Comparison of ENCODE assay signal across 8 cellular contexts in the genomic region with DNA sequence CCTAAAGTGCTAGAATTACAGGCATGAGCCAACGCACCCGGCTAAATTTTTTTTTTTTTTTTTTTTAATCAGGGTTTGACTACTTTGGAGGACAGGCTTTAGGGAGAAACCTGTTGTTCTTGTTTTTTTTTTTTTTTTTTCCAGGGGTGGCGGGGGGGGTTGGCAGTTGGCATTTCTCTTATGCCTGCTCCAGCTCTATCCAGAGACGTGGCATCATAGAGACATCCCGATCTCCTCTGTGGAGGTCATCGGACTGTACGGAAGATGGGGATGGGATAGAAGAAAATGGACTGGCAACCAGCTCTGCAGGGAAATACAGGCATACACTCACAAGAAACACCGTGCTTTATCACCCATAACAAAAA.
DNase-seq lines count a peak whose midpoint lies in the region; ATAC-seq and TF ChIP-seq lines count a peak whose summit lies in the region.

No MANE protein-coding gene starts in this region.

- H3K4me1 ChIP-seq in SJCRH30 (peaks cover 11% of the 10 kb centered on the region), esophagus squamous epithelium (peaks cover 17 to 51% (median 26%) of the 10 kb centered on the region in 3 donors), rectal smooth muscle tissue (ENCODE audit: control insufficient read depth, insufficient read depth, low read length) (no peaks in the 10 kb centered on the region)

- intact Hi-C loops in esophagus squamous epithelium (cut with DNase I), result no loop called here

- no peak for TF ChIP-seq CTCF in esophagus squamous epithelium (IDR thresholded peaks at IDR 0.05)

- ATAC-seq in GM18873 (IDR thresholded peaks at IDR 0.05; ENCODE audit: low FRiP score, unreplicated experiment), result no peak
- ATAC-seq in GM21381 (IDR thresholded peaks at IDR 0.05; ENCODE audit: unreplicated experiment), result no peak

- H3K36me3 ChIP-seq in SJCRH30 (no peaks in the 10 kb centered on the region), esophagus squamous epithelium (no peaks in the 10 kb centered on the region), rectal smooth muscle tissue (ENCODE audit: control insufficient read depth, insufficient read depth, low read length) (no peaks in the 10 kb centered on the region)

- 28 to 30% methylated on average over 5 to 7 of the region's 8 CpGs for WGBS in esophagus squamous epithelium, 2 donors

- H3K9ac ChIP-seq in rectal smooth muscle tissue (ENCODE audit: low read length), result no peak overlapping the region

- H3K9me3 ChIP-seq in SJCRH30 (replicated peaks) (no peaks in the 10 kb centered on the region), esophagus squamous epithelium (no peaks in the 10 kb centered on the region)

- H3K27me3 ChIP-seq in SJCRH30 (no peaks in the 10 kb centered on the region; the same call in 1 of the 2 replicates), esophagus squamous epithelium (no peaks in the 10 kb centered on the region), rectal smooth muscle tissue (ENCODE audit: control insufficient read depth, insufficient read depth, low read length) (no peaks in the 10 kb centered on the region)

- no peak for TF ChIP-seq POLR2A in esophagus squamous epithelium (IDR thresholded peaks at IDR 0.05)

- H3K4me3 ChIP-seq in SJCRH30 (peak overlapping the region; percentile 49), esophagus squamous epithelium (peak overlapping the region; percentile 18 to 60 (median 42)), rectal smooth muscle tissue (ENCODE audit: low read length) (peak overlapping the region; percentile 54)

- H3K27ac ChIP-seq in SJCRH30 (peak overlapping the region; percentile 62; the same call in 1 of the 2 replicates), esophagus squamous epithelium (peak overlapping the region; percentile 43 to 87 (median 72)), rectal smooth muscle tissue (ENCODE audit: low read depth, low read length) (peak overlapping the region; percentile 27)

- peak; percentile 84 for DNase-seq in DMS53 (lab: John Stamatoyannopoulos, UW)
- DNase-seq in SJCRH30, result no peak
- no peak for DNase-seq in esophagus squamous epithelium (lab: John Stamatoyannopoulos, UW)
- no peak for DNase-seq in central memory CD4-positive, alpha-beta T cell
- no peak for DNase-seq in Kasumi-1 (lab: John Stamatoyannopoulos, UW)
